27 cellular contexts compared by ENCODE assay signal in genomic region chr7:159128767-159129166, GRCh38. TPM values are rescaled to one million over a fixed set of nuclear protein-coding genes. Genes with fewer than 3 reads are reported as not detected.
"Had no signal": no experiment of that assay in that cellular context is flagged by ENCODE, and none has a peak within 500 bp of the region (broad histone marks: within the 10 kb centered on the region; RNA-seq: fewer than 3 reads in every experiment).

No MANE protein-coding gene starts in this region.

- FAIRE-seq: endothelial cell of umbilical vein, islet of Langerhans had no signal

- ATAC-seq: activated CD8-positive, alpha-beta T cell treated with anti-CD3 and anti-CD28 coated beads, Interleukin-2, amount 10 ng/mL, durations not matched to agents 7 days and 5 days; body of pancreas; esophagus mucosa; naive thymus-derived CD8-positive, alpha-beta T cell; stimulated activated memory B cell treated with anti-CD40 and anti-IgM and Interleukin-4, amounts not matched to agents 10 μg/mL and 1 μg/mL and 100 μg/mL, for 72 hours had no signal

- H3K36me3 Mint-ChIP-seq: activated naive CD4-positive, alpha-beta T cell treated with anti-CD3 and anti-CD28 coated beads, Interleukin-2, amount 10 ng/mL, durations not matched to agents 7 days and 5 days; mesothelial cell of epicardium; naive thymus-derived CD8-positive, alpha-beta T cell; neural progenitor cell; stimulated activated memory B cell treated with anti-CD40 and anti-IgM and Interleukin-4, amounts not matched to agents 10 μg/mL and 1 μg/mL and 100 μg/mL, for 72 hours had no signal

- H3K9me3 ChIP-seq: body of pancreas, prostate gland, transverse colon, uterus had no signal

- H3K4me1 ChIP-seq: body of pancreas, prostate gland, transverse colon, uterus had no signal

- H3K27ac ChIP-seq: body of pancreas, cardiac muscle cell, neural progenitor cell, prostate gland, transverse colon, uterus had no signal

- DNase-seq: activated CD4-positive, alpha-beta T cell treated with anti-CD3 and anti-CD28 coated beads for 1 hour; activated CD4-positive, alpha-beta T cell treated with anti-CD3 and anti-CD28 coated beads, Interleukin-2, amount 50 U/mL, for 1 hour; activated CD8-positive, alpha-beta T cell treated with anti-CD3 and anti-CD28 coated beads, Interleukin-2, amount 10 ng/mL, durations not matched to agents 7 days and 5 days; activated naive CD4-positive, alpha-beta T cell treated with anti-CD3 and anti-CD28 coated beads, Interleukin-2, amount 10 ng/mL, durations not matched to agents 7 days and 5 days; anterior cingulate cortex; body of pancreas; dermis blood vessel endothelial cell; effector memory CD4-positive, alpha-beta T cell; foreskin melanocyte; glutamatergic neuron; hypothalamus; naive thymus-derived CD8-positive, alpha-beta T cell; stimulated activated CD4-positive, alpha-beta T cell treated with anti-CD3 and anti-CD28 coated beads, Interleukin-2, amount 100 ng/mL, for 24 hours; T-helper 1 cell; T-helper 9 cell; transverse colon had no signal

- H3K27ac Mint-ChIP-seq: activated CD8-positive, alpha-beta T cell treated with anti-CD3 and anti-CD28 coated beads, Interleukin-2, amount 10 ng/mL, durations not matched to agents 7 days and 5 days; activated naive CD4-positive, alpha-beta T cell treated with anti-CD3 and anti-CD28 coated beads, Interleukin-2, amount 10 ng/mL, durations not matched to agents 7 days and 5 days; mesothelial cell of epicardium; naive thymus-derived CD8-positive, alpha-beta T cell; neural progenitor cell; stimulated activated memory B cell treated with anti-CD40 and anti-IgM and Interleukin-4, amounts not matched to agents 10 μg/mL and 1 μg/mL and 100 μg/mL, for 72 hours had no signal

- H3K4me3 Mint-ChIP-seq: activated CD8-positive, alpha-beta T cell treated with anti-CD3 and anti-CD28 coated beads, Interleukin-2, amount 10 ng/mL, durations not matched to agents 7 days and 5 days; activated naive CD4-positive, alpha-beta T cell treated with anti-CD3 and anti-CD28 coated beads, Interleukin-2, amount 10 ng/mL, durations not matched to agents 7 days and 5 days; mesothelial cell of epicardium; naive thymus-derived CD8-positive, alpha-beta T cell; neural progenitor cell; stimulated activated memory B cell treated with anti-CD40 and anti-IgM and Interleukin-4, amounts not matched to agents 10 μg/mL and 1 μg/mL and 100 μg/mL, for 72 hours had no signal

- H3K4me1 Mint-ChIP-seq: activated naive CD4-positive, alpha-beta T cell treated with anti-CD3 and anti-CD28 coated beads, Interleukin-2, amount 10 ng/mL, durations not matched to agents 7 days and 5 days; naive thymus-derived CD8-positive, alpha-beta T cell; stimulated activated memory B cell treated with anti-CD40 and anti-IgM and Interleukin-4, amounts not matched to agents 10 μg/mL and 1 μg/mL and 100 μg/mL, for 72 hours had no signal

- H3K9me3 Mint-ChIP-seq: activated naive CD4-positive, alpha-beta T cell treated with anti-CD3 and anti-CD28 coated beads, Interleukin-2, amount 10 ng/mL, durations not matched to agents 7 days and 5 days; mesothelial cell of epicardium; naive thymus-derived CD8-positive, alpha-beta T cell had no signal

- H3K36me3 ChIP-seq: cardiac muscle cell, neural progenitor cell, prostate gland, transverse colon, uterus had no signal

- H3K4me3 ChIP-seq: body of pancreas, cardiac muscle cell, neural progenitor cell, prostate gland, transverse colon, uterus had no signal

- H3K27me3 ChIP-seq: body of pancreas, cardiac muscle cell, neural progenitor cell, transverse colon, uterus had no signal

- H3K9ac ChIP-seq: neural progenitor cell had no signal

RNA-seq across cellular contexts. Expression of gene VIPR2, which starts 15.9 kb away (rescaled TPM):
- total RNA-seq: activated CD8-positive, alpha-beta T cell treated with anti-CD3 and anti-CD28 coated beads, Interleukin-2, amount 10 ng/mL, durations not matched to agents 7 days and 5 days; dermis blood vessel endothelial cell; endothelial cell of umbilical vein; lung microvascular endothelial cell; osteoblast had no signal
- polyA plus RNA-seq: endothelial cell of umbilical vein had no signal
